9 cellular contexts compared by ENCODE assay signal in the genomic region with DNA sequence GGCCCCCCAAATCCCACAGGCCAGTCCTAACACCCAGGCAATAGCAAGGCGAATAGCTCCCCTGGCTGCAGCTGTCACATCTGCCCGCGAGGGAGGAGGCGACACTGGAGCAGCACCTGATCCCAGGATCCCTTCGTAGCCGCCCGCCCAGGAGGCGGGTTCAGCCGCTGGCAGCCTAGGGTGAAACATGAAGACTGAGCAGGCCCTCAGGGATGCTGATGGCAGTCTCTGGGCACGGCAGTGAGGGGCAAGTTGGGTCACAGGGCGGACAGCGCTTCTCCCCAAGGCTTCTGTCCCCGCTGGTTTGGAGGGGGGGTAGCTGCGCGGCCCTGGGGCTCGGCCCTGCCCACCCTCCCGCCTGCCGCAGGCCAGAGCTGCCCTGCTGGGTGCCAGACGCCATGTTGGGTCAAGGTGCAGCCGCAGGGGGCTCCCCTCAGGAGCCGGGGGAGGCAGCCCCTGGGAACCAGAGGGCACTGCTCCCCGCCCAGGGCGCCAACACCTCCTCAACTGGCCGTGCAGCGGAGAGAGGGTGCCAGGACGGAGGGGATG. TPM values are rescaled to one million over a fixed set of nuclear protein-coding genes. Genes with fewer than 3 reads are reported as not detected.
DNase-seq lines count a peak whose midpoint lies in the region; ATAC-seq, FAIRE-seq and TF ChIP-seq lines count a peak whose summit lies in the region.
"Had no signal": no experiment of that assay in that cellular context is flagged by ENCODE, and none has a peak within 500 bp of the region (broad histone marks: within the 10 kb centered on the region; RNA-seq: fewer than 3 reads in every experiment).

No MANE protein-coding gene starts in this region.

- H3K36me3 ChIP-seq in effector memory CD4-positive, alpha-beta T cell (ENCODE audit: control insufficient read depth, insufficient read depth, low read length), result no peaks in the 10 kb centered on the region

- peak overlapping the region; percentile 68 to 91 (median 78) for H3K4me3 Mint-ChIP-seq in naive thymus-derived CD8-positive, alpha-beta T cell

- POLR2A ChIA-PET in naive thymus-derived CD8-positive, alpha-beta T cell (lab: Charles Lee), result interaction anchor here (0.6 to 7.9 kb wide), 13 partner anchors 8 to 178 kb away, joined by 3 to 69 read pairs (median 5); no protein-coding TSS in a partner anchor

- H3K36me3 Mint-ChIP-seq in naive thymus-derived CD8-positive, alpha-beta T cell, result no peaks in the 10 kb centered on the region

- no peaks in the 10 kb centered on the region for H3K27me3 ChIP-seq in effector memory CD4-positive, alpha-beta T cell (replicated peaks; ENCODE audit: control insufficient read depth, insufficient read depth, low read length, poor library complexity, severe bottlenecking)

- H3K4me1 ChIP-seq in effector memory CD4-positive, alpha-beta T cell (ENCODE audit: control insufficient read depth, insufficient read depth, low read length, poor library complexity, severe bottlenecking), result peaks cover 40% of the 10 kb centered on the region

- H3K9me3 ChIP-seq in effector memory CD4-positive, alpha-beta T cell (ENCODE audit: control insufficient read depth, low read length), result no peaks in the 10 kb centered on the region

- ATAC-seq in naive thymus-derived CD8-positive, alpha-beta T cell, result no peak

- H3K4me3 ChIP-seq in effector memory CD4-positive, alpha-beta T cell (ENCODE audit: insufficient read depth, low read depth, low read length, poor library complexity, severe bottlenecking), result peak overlapping the region; percentile 48

- H3K27ac ChIP-seq in effector memory CD4-positive, alpha-beta T cell (ENCODE audit: insufficient read depth, low read length, poor library complexity, severe bottlenecking), result peak overlapping the region; percentile 24
- H3K27ac ChIP-seq: PC-9 had no signal

- no peaks in the 10 kb centered on the region for H3K27me3 Mint-ChIP-seq in naive thymus-derived CD8-positive, alpha-beta T cell

- no peak for DNase-seq in GM12892 (ENCODE audit: insufficient read length)
- DNase-seq in NCI-H526 treated with DMSO at 0.1 percent for 48 hours (lab: John Stamatoyannopoulos, UW), result peak; percentile 14
- DNase-seq in effector memory CD4-positive, alpha-beta T cell, result no peak
- peak in 5 of 10 donors; percentile 23 to 50 (median 44) for DNase-seq in naive thymus-derived CD8-positive, alpha-beta T cell
- no peak for DNase-seq in activated effector memory CD4-positive, alpha-beta T cell treated with anti-CD3 and anti-CD28 coated beads, Interleukin-2, amount 50 U/mL, for 16 hours
- DNase-seq in SW 1271 (lab: John Stamatoyannopoulos, UW), result no peak
- DNase-seq in CD1c-positive myeloid dendritic cell (ENCODE audit: extremely low spot score), result no peak
- no peak for DNase-seq in stimulated activated CD4-positive, alpha-beta T cell treated with anti-CD3 and anti-CD28 coated beads, Interleukin-4, amount 100 ng/mL, for 1 hour

- no peak for TF ChIP-seq POLR2A in GM12892 (IDR thresholded peaks at IDR 0.05; ENCODE audit: low read depth, low read length)

- peak; percentile 36 for FAIRE-seq in GM12892 (lab: Jason Lieb, UNC)

- peak overlapping the region; percentile 14 to 99 (median 92) for H3K27ac Mint-ChIP-seq in naive thymus-derived CD8-positive, alpha-beta T cell

- no peaks in the 10 kb centered on the region for H3K9me3 Mint-ChIP-seq in naive thymus-derived CD8-positive, alpha-beta T cell

- peaks cover 28 to 57% (median 46%) of the 10 kb centered on the region in 4 donors for H3K4me1 Mint-ChIP-seq in naive thymus-derived CD8-positive, alpha-beta T cell

RNA-seq across cellular contexts. Expression of a gene that starts 1.9 kb away (rescaled TPM):
- polyA plus RNA-seq in GM12892 (2012; ENCODE audit: missing spikeins), result 16.1 TPM
- 100 to 1,000 TPM; 121 to 122 TPM for total RNA-seq in naive thymus-derived CD8-positive, alpha-beta T cell
- polyA plus RNA-seq in naive thymus-derived CD8-positive, alpha-beta T cell, result 10 to 100 TPM; 17.9 to 31.2 (median 27.2) TPM
